In genomic region chr11:129458278-129458677, GRCh38 we compare ENCODE assay signal across 14 cellular contexts.
"Had no signal": no experiment of that assay in that cellular context is flagged by ENCODE, and none has a peak within 500 bp of the region (broad histone marks: within the 10 kb centered on the region; RNA-seq: fewer than 3 reads in every experiment).

No MANE protein-coding gene starts in this region.

- H3K4me1 ChIP-seq: adrenal gland, heart left ventricle, left ventricle myocardium inferior had no signal

- H3K27ac ChIP-seq: adrenal gland, heart left ventricle, left ventricle myocardium inferior had no signal

- H3K9me3 Mint-ChIP-seq: central memory CD8-positive, alpha-beta T cell; stimulated activated naive CD8-positive, alpha-beta T cell treated with anti-CD3 and anti-CD28 coated beads, Interleukin-15, Interleukin-2, amounts not matched to agents 100 ng/mL and 50 ng/mL, for 24 hours; T-helper 1 cell treated with Interleukin-12 subunit alpha and Interleukin-12 subunit beta and Interleukin-4 antibody, amounts not matched to agents 30 μg/mL and 1 μg/mL, for 36 hours had no signal

- H3K4me1 Mint-ChIP-seq: central memory CD8-positive, alpha-beta T cell had no signal

- FAIRE-seq: frontal cortex, islet of Langerhans had no signal

- H3K27me3 Mint-ChIP-seq: central memory CD8-positive, alpha-beta T cell had no signal

- H3K27ac Mint-ChIP-seq: stimulated activated naive CD8-positive, alpha-beta T cell treated with anti-CD3 and anti-CD28 coated beads, Interleukin-15, Interleukin-2, amounts not matched to agents 100 ng/mL and 50 ng/mL, for 24 hours; T-helper 1 cell treated with Interleukin-12 subunit alpha and Interleukin-12 subunit beta and Interleukin-4 antibody, amounts not matched to agents 30 μg/mL and 1 μg/mL, for 36 hours had no signal

- H3K9me3 ChIP-seq: adrenal gland, heart left ventricle had no signal

- H3K4me3 Mint-ChIP-seq: central memory CD8-positive, alpha-beta T cell; stimulated activated naive CD8-positive, alpha-beta T cell treated with anti-CD3 and anti-CD28 coated beads, Interleukin-15, Interleukin-2, amounts not matched to agents 100 ng/mL and 50 ng/mL, for 24 hours; T-helper 1 cell treated with Interleukin-12 subunit alpha and Interleukin-12 subunit beta and Interleukin-4 antibody, amounts not matched to agents 30 μg/mL and 1 μg/mL, for 36 hours had no signal

- H3K27me3 ChIP-seq: adrenal gland had no signal

- H3K36me3 ChIP-seq: adrenal gland, heart left ventricle, left ventricle myocardium inferior had no signal

- H3K4me3 ChIP-seq: adrenal gland, heart left ventricle, left ventricle myocardium inferior had no signal

- ATAC-seq: heart left ventricle had no signal

- DNase-seq: activated CD4-positive, CD25-positive, alpha-beta regulatory T cell; activated naive CD4-positive, alpha-beta T cell treated with anti-CD3 and anti-CD28 coated beads, Interleukin-2, amount 50 U/mL, for 16 hours; adrenal gland; dermis blood vessel endothelial cell; heart left ventricle; left ventricle myocardium inferior; mesenchymal stem cell; stimulated activated CD4-positive, alpha-beta T cell treated with anti-CD3 and anti-CD28 coated beads, Interleukin-4, amount 100 ng/mL, for 1 hour; stimulated activated CD8-positive, alpha-beta memory T cell treated with anti-CD3 and anti-CD28 coated beads, Interleukin-4, amount 100 ng/mL, for 48 hours had no signal
